ENCODE assay signal across 19 cellular contexts in the genomic region with DNA sequence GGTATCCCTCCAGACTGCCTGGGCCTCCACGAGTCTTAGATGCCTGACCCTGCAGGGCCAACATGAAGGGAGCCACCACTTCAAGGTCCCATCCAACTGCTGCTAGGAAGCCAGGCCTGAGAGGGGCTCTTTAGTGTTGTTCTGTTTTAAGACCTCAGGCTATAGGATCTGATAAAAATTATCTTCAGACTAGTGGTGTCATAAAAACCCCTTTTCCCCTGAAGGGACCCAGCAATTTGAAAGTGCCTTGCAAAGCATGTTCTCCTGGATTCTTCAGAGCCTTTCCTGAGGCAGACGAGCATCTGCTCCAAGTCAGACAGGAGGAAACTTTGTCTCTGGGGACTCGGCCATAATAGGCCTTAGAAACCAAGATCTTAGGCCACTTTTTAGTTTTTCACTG.
"Had no signal": no experiment of that assay in that cellular context is flagged by ENCODE, and none has a peak within 500 bp of the region (broad histone marks: within the 10 kb centered on the region; RNA-seq: fewer than 3 reads in every experiment).

No MANE protein-coding gene starts in this region.

- H3K9me3 ChIP-seq: adrenal gland, left lung, sigmoid colon, spleen, thyroid gland had no signal

- H3K27ac Mint-ChIP-seq: activated T-cell treated with anti-CD3 and anti-CD28 coated beads, Interleukin-2, amount 50 U/mL, for 72 hours; mesothelial cell of epicardium; natural killer cell treated with Interleukin-12 subunit alpha and Interleukin-12 subunit beta and Interleukin-15 and Interleukin-18, amount 100 ng/mL, for 72 hours; stimulated activated naive B cell treated with anti-CD40 and anti-IgM and Interleukin-4, amounts not matched to agents 10 μg/mL and 1 μg/mL and 100 μg/mL, for 72 hours had no signal

- ATAC-seq: activated naive CD4-positive, alpha-beta T cell treated with anti-CD3 and anti-CD28 coated beads, Interleukin-2, amount 50 U/mL, for 72 hours; activated T-cell treated with anti-CD3 and anti-CD28 coated beads, Interleukin-2, amount 50 U/mL, for 72 hours; foreskin keratinocyte; left lung; natural killer cell treated with Interleukin-12 subunit alpha and Interleukin-12 subunit beta and Interleukin-15 and Interleukin-18, amount 100 ng/mL, for 72 hours; stimulated activated naive B cell treated with anti-CD40 and anti-IgM and Interleukin-4, amounts not matched to agents 10 μg/mL and 1 μg/mL and 100 μg/mL, for 72 hours had no signal

- H3K27me3 ChIP-seq: adrenal gland, cardiac muscle cell, foreskin keratinocyte, left lung, sigmoid colon, spleen, thyroid gland had no signal

- H3K4me1 ChIP-seq: adrenal gland had no signal

- DNase-seq: activated CD4-positive, CD25-positive, alpha-beta regulatory T cell treated with anti-CD3 and anti-CD28 coated beads, Interleukin-2, amount 50 U/mL, for 72 hours; activated gamma-delta T cell; activated T-cell treated with anti-CD3 and anti-CD28 coated beads, Interleukin-2, amount 50 U/mL, for 72 hours; adrenal gland; foreskin keratinocyte; kidney; left lung; nucleus accumbens; sigmoid colon; spleen; stimulated activated CD4-positive, alpha-beta T cell treated with anti-CD3 and anti-CD28 coated beads, Interleukin-4, amount 100 ng/mL, for 4 hours; stimulated activated naive B cell treated with anti-CD40 and anti-IgM and Interleukin-4, amounts not matched to agents 10 μg/mL and 1 μg/mL and 100 μg/mL, for 72 hours; T-helper 1 cell; T1000; thyroid gland had no signal

- H3K9me3 Mint-ChIP-seq: activated naive CD4-positive, alpha-beta T cell treated with anti-CD3 and anti-CD28 coated beads, Interleukin-2, amount 50 U/mL, for 72 hours; activated T-cell treated with anti-CD3 and anti-CD28 coated beads, Interleukin-2, amount 50 U/mL, for 72 hours; natural killer cell treated with Interleukin-12 subunit alpha and Interleukin-12 subunit beta and Interleukin-15 and Interleukin-18, amount 100 ng/mL, for 72 hours; stimulated activated naive B cell treated with anti-CD40 and anti-IgM and Interleukin-4, amounts not matched to agents 10 μg/mL and 1 μg/mL and 100 μg/mL, for 72 hours had no signal

- H3K27me3 Mint-ChIP-seq: natural killer cell treated with Interleukin-12 subunit alpha and Interleukin-12 subunit beta and Interleukin-15 and Interleukin-18, amount 100 ng/mL, for 72 hours; stimulated activated naive B cell treated with anti-CD40 and anti-IgM and Interleukin-4, amounts not matched to agents 10 μg/mL and 1 μg/mL and 100 μg/mL, for 72 hours had no signal

- H3K36me3 ChIP-seq: adrenal gland, cardiac muscle cell, left lung, sigmoid colon, spleen, thyroid gland had no signal

- H3K4me3 ChIP-seq: adrenal gland, cardiac muscle cell, left lung, sigmoid colon, spleen, thyroid gland had no signal

- H3K4me3 Mint-ChIP-seq: activated T-cell treated with anti-CD3 and anti-CD28 coated beads, Interleukin-2, amount 50 U/mL, for 72 hours; mesothelial cell of epicardium; natural killer cell treated with Interleukin-12 subunit alpha and Interleukin-12 subunit beta and Interleukin-15 and Interleukin-18, amount 100 ng/mL, for 72 hours; stimulated activated naive B cell treated with anti-CD40 and anti-IgM and Interleukin-4, amounts not matched to agents 10 μg/mL and 1 μg/mL and 100 μg/mL, for 72 hours had no signal

- H3K27ac ChIP-seq: adrenal gland, cardiac muscle cell, foreskin keratinocyte, left lung, spleen, thyroid gland had no signal

- H3K36me3 Mint-ChIP-seq: mesothelial cell of epicardium; natural killer cell treated with Interleukin-12 subunit alpha and Interleukin-12 subunit beta and Interleukin-15 and Interleukin-18, amount 100 ng/mL, for 72 hours had no signal
